ENCODE assay signal across 20 cellular contexts in genomic region chr1:38115682-38116187, GRCh38.
A peak's percentile ranks its signal among the peaks of the same experiment; 100 is the strongest.
DNase-seq lines count a peak whose midpoint lies in the region; TF ChIP-seq lines count a peak whose summit lies in the region.
"Had no signal": no experiment of that assay in that cellular context is flagged by ENCODE, and none has a peak within 500 bp of the region (broad histone marks: within the 10 kb centered on the region; RNA-seq: fewer than 3 reads in every experiment).

No MANE protein-coding gene starts in this region.

- no peak overlapping the region for H4K8ac ChIP-seq in neuronal stem cell (ENCODE audit: low read depth, low read length)

- H3K23ac ChIP-seq in neuronal stem cell (ENCODE audit: low read depth, low read length, poor library complexity) = no peak overlapping the region

- no peak overlapping the region for H3K9ac ChIP-seq in neuronal stem cell (ENCODE audit: low read depth, low read length, poor library complexity)

- H2BK15ac ChIP-seq in neuronal stem cell (ENCODE audit: low read length) = no peak overlapping the region

- no peak overlapping the region for H3K4me2 ChIP-seq in neuronal stem cell (ENCODE audit: insufficient read depth, low read length, poor library complexity, severe bottlenecking)

- BruUV-seq in A673 (replicated peaks; lab: Mats Ljungman, UMichigan) = no TSS peak

- H3K36me3 Mint-ChIP-seq in brain = peaks cover 12% of the 10 kb centered on the region
- H3K36me3 Mint-ChIP-seq in activated CD4-positive, alpha-beta T cell treated with anti-CD3 and anti-CD28 coated beads, Interleukin-2, amount 10 ng/mL, durations not matched to agents 7 days and 5 days (ENCODE audit: low read depth) = no peaks in the 10 kb centered on the region
- no peaks in the 10 kb centered on the region for H3K36me3 Mint-ChIP-seq in activated T-cell treated with anti-CD3 and anti-CD28 coated beads, Interleukin-2, amount 50 U/mL, for 24 hours (ENCODE audit: low read depth)

- H2BK12ac ChIP-seq in neuronal stem cell (ENCODE audit: low read length) = no peak overlapping the region

- H2AFZ ChIP-seq in neuronal stem cell (ENCODE audit: low read length) = no peak overlapping the region

- no peak for DNase-seq in A673 (ENCODE audit: low spot score)
- DNase-seq in G401 (ENCODE audit: low spot score) = peak; percentile 11
- no peak for DNase-seq in neuronal stem cell (ENCODE audit: low spot score)
- DNase-seq in right atrium auricular region (ENCODE audit: low spot score) = no peak
- DNase-seq in activated CD4-positive, alpha-beta T cell treated with anti-CD3 and anti-CD28 coated beads, Interleukin-2, amount 10 ng/mL, durations not matched to agents 7 days and 5 days = no peak
- DNase-seq in activated T-cell treated with anti-CD3 and anti-CD28 coated beads, Interleukin-2, amount 50 U/mL, for 24 hours = no peak
- DNase-seq: 8988T, AML-193, DMS53, HCEC 1CT, NCI-H1092, NCI-H1436 treated with DMSO at 0.1 percent for 48 hours, NCI-H1930, NCI-H510A treated with DMSO at 0.1 percent for 48 hours, NCI-H82, SJCRH30 had no signal

- no peak overlapping the region for H2AK5ac ChIP-seq in neuronal stem cell (ENCODE audit: low read depth, low read length)

- POLR2A ChIA-PET in A673 (lab: Charles Lee; ENCODE audit: low non-redundant PET) = no interaction called here
- POLR2A ChIA-PET in activated CD4-positive, alpha-beta T cell treated with anti-CD3 and anti-CD28 coated beads, Interleukin-2, amount 10 ng/mL, durations not matched to agents 7 days and 5 days (lab: Charles Lee) = no interaction called here

- no peak overlapping the region for H4K91ac ChIP-seq in neuronal stem cell (ENCODE audit: low read depth, low read length, poor library complexity)

- in situ Hi-C loops in G401 (cut with HindIII; ENCODE audit: low sequenced_read_pairs) = no loop called here

- CTCF ChIA-PET in A673 (lab: Charles Lee) = no interaction called here
- CTCF ChIA-PET in activated CD4-positive, alpha-beta T cell treated with anti-CD3 and anti-CD28 coated beads, Interleukin-2, amount 10 ng/mL, durations not matched to agents 7 days and 5 days (lab: Charles Lee) = no interaction called here

- intact Hi-C loops in A673 (cut with micrococcal nuclease; ENCODE audit: unreplicated experiment) = no loop called here

- H3K4me3 ChIP-seq in A673 (ENCODE audit: low read depth, low read length, poor library complexity, severe bottlenecking) (no peak overlapping the region), neuronal stem cell (ENCODE audit: low read length in 2 of 2) (no peak overlapping the region), right atrium auricular region (no peak overlapping the region)
- H3K4me3 ChIP-seq: K562, Peyer's patch, SJCRH30 had no signal

- peak overlapping the region; percentile 23 for H3K14ac ChIP-seq in neuronal stem cell (ENCODE audit: low read length)

- no peak overlapping the region for H3K4ac ChIP-seq in neuronal stem cell (ENCODE audit: low read length)

- H3K9me3 Mint-ChIP-seq in brain = peaks cover 0 to 6% (median 2%) of the 10 kb centered on the region in 5 experiments
- no peaks in the 10 kb centered on the region for H3K9me3 Mint-ChIP-seq in activated CD4-positive, alpha-beta T cell treated with anti-CD3 and anti-CD28 coated beads, Interleukin-2, amount 10 ng/mL, durations not matched to agents 7 days and 5 days
- H3K9me3 Mint-ChIP-seq in activated T-cell treated with anti-CD3 and anti-CD28 coated beads, Interleukin-2, amount 50 U/mL, for 24 hours = no peaks in the 10 kb centered on the region

- peak overlapping the region in 2 of 5 experiments; percentile 57 to 62 for H3K4me3 Mint-ChIP-seq in brain
- no peak overlapping the region for H3K4me3 Mint-ChIP-seq in activated CD4-positive, alpha-beta T cell treated with anti-CD3 and anti-CD28 coated beads, Interleukin-2, amount 10 ng/mL, durations not matched to agents 7 days and 5 days
- H3K4me3 Mint-ChIP-seq in activated T-cell treated with anti-CD3 and anti-CD28 coated beads, Interleukin-2, amount 50 U/mL, for 24 hours = no peak overlapping the region

- no peak overlapping the region for H2BK120ac ChIP-seq in neuronal stem cell (ENCODE audit: low read depth, low read length)

- peaks cover 66% of the 10 kb centered on the region for H3K4me1 Mint-ChIP-seq in brain
- H3K4me1 Mint-ChIP-seq in activated CD4-positive, alpha-beta T cell treated with anti-CD3 and anti-CD28 coated beads, Interleukin-2, amount 10 ng/mL, durations not matched to agents 7 days and 5 days = no peaks in the 10 kb centered on the region
- H3K4me1 Mint-ChIP-seq in activated T-cell treated with anti-CD3 and anti-CD28 coated beads, Interleukin-2, amount 50 U/mL, for 24 hours (ENCODE audit: low read depth) = no peaks in the 10 kb centered on the region

- H3K27me3 ChIP-seq in A673 (replicated peaks; ENCODE audit: insufficient read depth, low read depth, low read length, poor library complexity) (no peaks in the 10 kb centered on the region), neuronal stem cell (ENCODE audit: control insufficient read depth in 3 of 3, insufficient read depth in 3 of 3, low read depth in 1 of 3, low read length in 3 of 3) (no peaks in the 10 kb centered on the region), right atrium auricular region (no peaks in the 10 kb centered on the region)
- H3K27me3 ChIP-seq: Peyer's patch, SJCRH30 had no signal

- H3K27ac Mint-ChIP-seq in brain = peak overlapping the region; percentile 13 to 97 (median 75)
- no peak overlapping the region for H3K27ac Mint-ChIP-seq in activated CD4-positive, alpha-beta T cell treated with anti-CD3 and anti-CD28 coated beads, Interleukin-2, amount 10 ng/mL, durations not matched to agents 7 days and 5 days
- no peak overlapping the region for H3K27ac Mint-ChIP-seq in activated T-cell treated with anti-CD3 and anti-CD28 coated beads, Interleukin-2, amount 50 U/mL, for 24 hours

- WGBS in neuronal stem cell (ENCODE audit: extremely low coverage in 2 of 2, insufficient read length in 2 of 2, insufficient replicate concordance in 1 of 2), 2 donors = no CpG with 5 or more reads among the region's 9 CpGs

- H3K36me3 ChIP-seq in A673 (ENCODE audit: insufficient read depth, low read length, poor library complexity, severe bottlenecking) (no peaks in the 10 kb centered on the region), neuronal stem cell (replicated peaks in 1 of 2; ENCODE audit: control insufficient read depth in 2 of 2, insufficient read depth in 2 of 2, low read length in 2 of 2) (peaks cover 0 to 58% of the 10 kb centered on the region in 2 donors), right atrium auricular region (no peaks in the 10 kb centered on the region)
- H3K36me3 ChIP-seq: Peyer's patch, SJCRH30 had no signal

- TF ChIP-seq CTCF in A673 (conservative IDR thresholded peaks at IDR 0.05; ENCODE audit: low read depth, low read length) = no peak
- TF ChIP-seq CTCF in brain (conservative IDR thresholded peaks at IDR 0.05) = no peak
- no peak for TF ChIP-seq CTCF in right atrium auricular region (IDR thresholded peaks at IDR 0.05)

- no peak overlapping the region for H2BK5ac ChIP-seq in neuronal stem cell (ENCODE audit: low read length)

- H3K27ac ChIP-seq in A673 (ENCODE audit: low read depth, low read length, poor library complexity, severe bottlenecking) (peak overlapping the region; percentile 75), neuronal stem cell (replicated peaks; ENCODE audit: low read length) (no peak overlapping the region), right atrium auricular region (no peak overlapping the region)
- H3K27ac ChIP-seq: HL-60, Peyer's patch, SJCRH30 had no signal

- peaks cover 24% of the 10 kb centered on the region for H3K4me1 ChIP-seq in A673 (ENCODE audit: insufficient read depth, low read length, poor library complexity, severe bottlenecking)
- H3K4me1 ChIP-seq in neuronal stem cell (ENCODE audit: control insufficient read depth in 2 of 2, insufficient read depth in 1 of 2, low read depth in 1 of 2, low read length in 2 of 2) = peaks cover 2 to 6% of the 10 kb centered on the region in 2 donors
- H3K4me1 ChIP-seq in right atrium auricular region = no peaks in the 10 kb centered on the region
- H3K4me1 ChIP-seq: Peyer's patch had no signal

- H3K18ac ChIP-seq in neuronal stem cell (ENCODE audit: low read length) = no peak overlapping the region

- H3K9me3 ChIP-seq in A673 (ENCODE audit: low read depth, low read length, poor library complexity, severe bottlenecking) (no peaks in the 10 kb centered on the region), neuronal stem cell (replicated peaks in 1 of 2; ENCODE audit: control insufficient read depth in 2 of 2, insufficient read depth in 1 of 2, low read depth in 1 of 2, low read length in 2 of 2) (no peaks in the 10 kb centered on the region), right atrium auricular region (no peaks in the 10 kb centered on the region)
- H3K9me3 ChIP-seq: Peyer's patch, SJCRH30 had no signal

- peaks cover 5% of the 10 kb centered on the region for H3K27me3 Mint-ChIP-seq in brain
- no peaks in the 10 kb centered on the region for H3K27me3 Mint-ChIP-seq in activated CD4-positive, alpha-beta T cell treated with anti-CD3 and anti-CD28 coated beads, Interleukin-2, amount 10 ng/mL, durations not matched to agents 7 days and 5 days
- no peaks in the 10 kb centered on the region for H3K27me3 Mint-ChIP-seq in activated T-cell treated with anti-CD3 and anti-CD28 coated beads, Interleukin-2, amount 50 U/mL, for 24 hours

- no peaks in the 10 kb centered on the region for H3K79me1 ChIP-seq in neuronal stem cell (ENCODE audit: low read depth, low read length)

Comparison
In these comparisons a context has a peak if more than half of its experiments do, and no peak if none do; other contexts are left out.
1. H3K27ac Mint-ChIP-seq: peak in brain (5 of 5); none in activated CD4-positive, alpha-beta T cell treated with anti-CD3 and anti-CD28 coated beads, Interleukin-2, amount 10 ng/mL, durations not matched to agents 7 days and 5 days (single experiment) and activated T-cell treated with anti-CD3 and anti-CD28 coated beads, Interleukin-2, amount 50 U/mL, for 24 hours (single experiment).